In the genomic region with DNA sequence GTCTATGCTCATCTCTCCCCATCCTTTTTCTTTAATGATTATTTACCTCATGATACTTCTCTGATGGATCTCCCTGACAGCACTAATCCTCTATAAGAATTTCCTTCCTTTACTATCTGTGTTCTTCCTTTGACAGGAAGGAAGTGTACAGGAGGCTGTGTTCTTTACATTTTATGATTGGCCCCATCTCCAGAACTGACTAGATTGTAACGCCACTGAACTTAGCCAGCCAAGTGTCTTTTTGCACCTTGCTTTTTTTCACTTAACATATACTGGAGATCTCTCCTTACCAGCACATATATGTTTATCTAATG, we compare ENCODE assay signal across 16 cellular contexts. TPM values are rescaled to one million over a fixed set of nuclear protein-coding genes. Genes with fewer than 3 reads are reported as not detected.
DNase-seq lines count a peak whose midpoint lies in the region; ATAC-seq and TF ChIP-seq lines count a peak whose summit lies in the region.
"Had no signal": no experiment of that assay in that cellular context is flagged by ENCODE, and none has a peak within 500 bp of the region (broad histone marks: within the 10 kb centered on the region; RNA-seq: fewer than 3 reads in every experiment).

No MANE protein-coding gene starts in this region.

- peaks cover 5% of the 10 kb centered on the region for H3K79me2 ChIP-seq in hepatocyte

- H3K36me3 Mint-ChIP-seq in activated naive CD4-positive, alpha-beta T cell treated with anti-CD3 and anti-CD28 coated beads, Interleukin-2, amount 10 ng/mL, durations not matched to agents 7 days and 5 days, result no peaks in the 10 kb centered on the region

- H4K8ac ChIP-seq in neuronal stem cell (ENCODE audit: low read depth, low read length), result no peak overlapping the region

- H3K27ac ChIP-seq in A673 (ENCODE audit: low read depth, low read length, poor library complexity, severe bottlenecking) (peak overlapping the region; percentile 95), RWPE2 (ENCODE audit: poor library complexity, severe bottlenecking) (peak overlapping the region; percentile 28), hepatocyte (no peak overlapping the region), neuronal stem cell (replicated peaks; ENCODE audit: low read length) (no peak overlapping the region)
- H3K27ac ChIP-seq: C4-2B had no signal

- H2AFZ ChIP-seq in hepatocyte (no peak overlapping the region), neuronal stem cell (ENCODE audit: low read length) (peak overlapping the region; percentile 47)

- H2BK120ac ChIP-seq in neuronal stem cell (ENCODE audit: low read depth, low read length), result no peak overlapping the region

- H4K91ac ChIP-seq in neuronal stem cell (ENCODE audit: low read depth, low read length, poor library complexity), result no peak overlapping the region

- no peak overlapping the region for H3K23ac ChIP-seq in neuronal stem cell (ENCODE audit: low read depth, low read length, poor library complexity)

- H3K18ac ChIP-seq in neuronal stem cell (ENCODE audit: low read length), result no peak overlapping the region

- no peak overlapping the region for H2BK12ac ChIP-seq in neuronal stem cell (ENCODE audit: low read length)

- no peak overlapping the region for H2AK5ac ChIP-seq in neuronal stem cell (ENCODE audit: low read depth, low read length)

- peaks cover 46% of the 10 kb centered on the region for H3K4me1 ChIP-seq in A673 (ENCODE audit: insufficient read depth, low read length, poor library complexity, severe bottlenecking)
- H3K4me1 ChIP-seq in RWPE2 (ENCODE audit: insufficient read depth, poor library complexity, severe bottlenecking), result peaks cover 10% of the 10 kb centered on the region
- peaks cover 3% of the 10 kb centered on the region for H3K4me1 ChIP-seq in hepatocyte (ENCODE audit: insufficient read depth)
- H3K4me1 ChIP-seq in neuronal stem cell (ENCODE audit: control insufficient read depth in 2 of 2, insufficient read depth in 1 of 2, low read depth in 1 of 2, low read length in 2 of 2), result peaks cover 0 to 8% of the 10 kb centered on the region in 2 donors

- WGBS in hepatocyte (ENCODE audit: low lambda C conversion rate, missing lambda C conversion rate), result 50% methylated on average over 1 of the region's 1 CpG
- no CpG with 5 or more reads among the region's 1 CpG for WGBS in neuronal stem cell (ENCODE audit: extremely low coverage in 2 of 2, insufficient read length in 2 of 2, insufficient replicate concordance in 1 of 2), 2 donors

- CTCF ChIA-PET in A673 (lab: Charles Lee), result no interaction called here
- CTCF ChIA-PET in activated naive CD4-positive, alpha-beta T cell treated with anti-CD3 and anti-CD28 coated beads, Interleukin-2, amount 10 ng/mL, durations not matched to agents 7 days and 5 days (lab: Charles Lee), result interaction anchor here (1.3 kb wide), 1 partner anchor 22 kb away, joined by 3 read pairs; no protein-coding TSS in a partner anchor

- no TSS peak for BruUV-seq in A673 (replicated peaks; lab: Mats Ljungman, UMichigan)

- no peak overlapping the region for H2BK5ac ChIP-seq in neuronal stem cell (ENCODE audit: low read length)

- H4K20me1 ChIP-seq in hepatocyte (ENCODE audit: insufficient read depth, poor library complexity, severe bottlenecking), result no peaks in the 10 kb centered on the region

- no peaks in the 10 kb centered on the region for H3K9me2 ChIP-seq in hepatocyte (replicated peaks; ENCODE audit: insufficient read depth)

- H3K36me3 ChIP-seq in A673 (ENCODE audit: insufficient read depth, low read length, poor library complexity, severe bottlenecking) (no peaks in the 10 kb centered on the region), RWPE2 (ENCODE audit: low read depth) (no peaks in the 10 kb centered on the region), hepatocyte (replicated peaks; ENCODE audit: insufficient read depth, low read depth) (no peaks in the 10 kb centered on the region), neuronal stem cell (replicated peaks in 1 of 2; ENCODE audit: control insufficient read depth in 2 of 2, insufficient read depth in 2 of 2, low read length in 2 of 2) (no peaks in the 10 kb centered on the region)

- H3K79me1 ChIP-seq in neuronal stem cell (ENCODE audit: low read depth, low read length), result peaks cover 3% of the 10 kb centered on the region

- H3K9me3 Mint-ChIP-seq in activated naive CD4-positive, alpha-beta T cell treated with anti-CD3 and anti-CD28 coated beads, Interleukin-2, amount 10 ng/mL, durations not matched to agents 7 days and 5 days, result no peaks in the 10 kb centered on the region
- H3K9me3 Mint-ChIP-seq: HFFc6 had no signal

- peak overlapping the region; percentile 5 for H3K4me3 ChIP-seq in A673 (ENCODE audit: low read depth, low read length, poor library complexity, severe bottlenecking)
- no peak overlapping the region for H3K4me3 ChIP-seq in RWPE2 (ENCODE audit: severe bottlenecking)
- no peak overlapping the region for H3K4me3 ChIP-seq in hepatocyte
- H3K4me3 ChIP-seq in neuronal stem cell (ENCODE audit: low read length in 2 of 2), result no peak overlapping the region

- no peak for ATAC-seq in RWPE2 (ENCODE audit: low read depth)
- no peak for ATAC-seq in GM19035 (IDR thresholded peaks at IDR 0.05; ENCODE audit: unreplicated experiment)

- peak overlapping the region; percentile 46 for H3K4me2 ChIP-seq in hepatocyte
- H3K4me2 ChIP-seq in neuronal stem cell (ENCODE audit: insufficient read depth, low read length, poor library complexity, severe bottlenecking), result no peak overlapping the region

- H3K14ac ChIP-seq in neuronal stem cell (ENCODE audit: low read length), result no peak overlapping the region

- H3K4me3 Mint-ChIP-seq in activated naive CD4-positive, alpha-beta T cell treated with anti-CD3 and anti-CD28 coated beads, Interleukin-2, amount 10 ng/mL, durations not matched to agents 7 days and 5 days, result no peak overlapping the region
- H3K4me3 Mint-ChIP-seq: CD4-positive, alpha-beta memory T cell; HFFc6 had no signal

- TF ChIP-seq CTCF in A673 (conservative IDR thresholded peaks at IDR 0.05; ENCODE audit: low read depth, low read length) (no peak), RWPE2 (IDR thresholded peaks at IDR 0.05; ENCODE audit: poor library complexity, severe bottlenecking) (no peak), hepatocyte (IDR thresholded peaks at IDR 0.05; ENCODE audit: poor library complexity) (no peak)

- no peak overlapping the region for H2BK15ac ChIP-seq in neuronal stem cell (ENCODE audit: low read length)

- peaks cover 55% of the 10 kb centered on the region for H3K27me3 Mint-ChIP-seq in activated naive CD4-positive, alpha-beta T cell treated with anti-CD3 and anti-CD28 coated beads, Interleukin-2, amount 10 ng/mL, durations not matched to agents 7 days and 5 days

- no peak overlapping the region for H3K9ac ChIP-seq in neuronal stem cell (ENCODE audit: low read depth, low read length, poor library complexity)

- peaks cover 6% of the 10 kb centered on the region for H3K9me3 ChIP-seq in A673 (ENCODE audit: low read depth, low read length, poor library complexity, severe bottlenecking)
- H3K9me3 ChIP-seq in RWPE2 (ENCODE audit: severe bottlenecking), result no peaks in the 10 kb centered on the region
- H3K9me3 ChIP-seq in hepatocyte (ENCODE audit: low read depth), result no peaks in the 10 kb centered on the region
- H3K9me3 ChIP-seq in neuronal stem cell (replicated peaks in 1 of 2; ENCODE audit: control insufficient read depth in 2 of 2, insufficient read depth in 1 of 2, low read depth in 1 of 2, low read length in 2 of 2), result peaks cover 0 to 9% of the 10 kb centered on the region in 2 donors

- DNase-seq in A673 (ENCODE audit: low spot score) (peak; percentile 87), RWPE2 (ENCODE audit: low spot score) (no peak), hepatocyte (ENCODE audit: low spot score) (no peak), neuronal stem cell (ENCODE audit: low spot score) (no peak), NCI-H2107 treated with DMSO at 0.1 percent for 48 hours (lab: John Stamatoyannopoulos, UW; ENCODE audit: unreplicated experiment) (no peak), C1 segment of cervical spinal cord (lab: John Stamatoyannopoulos, UW) (no peak)
- no peak for DNase-seq in activated naive CD4-positive, alpha-beta T cell treated with anti-CD3 and anti-CD28 coated beads, Interleukin-2, amount 10 ng/mL, durations not matched to agents 7 days and 5 days
- DNase-seq: 8988T; ACHN; CD4-positive, alpha-beta memory T cell; DND-41; GF-D8; HCEC 1CT; HFFc6 had no signal

- POLR2A ChIA-PET in A673 (lab: Charles Lee; ENCODE audit: low non-redundant PET), result no interaction called here

- H3K27me3 ChIP-seq in A673 (replicated peaks; ENCODE audit: insufficient read depth, low read depth, low read length, poor library complexity) (no peaks in the 10 kb centered on the region), RWPE2 (ENCODE audit: insufficient read depth, poor library complexity, severe bottlenecking) (no peaks in the 10 kb centered on the region), hepatocyte (no peaks in the 10 kb centered on the region), neuronal stem cell (ENCODE audit: control insufficient read depth in 3 of 3, insufficient read depth in 3 of 3, low read depth in 1 of 3, low read length in 3 of 3) (peaks cover 0 to 8% (median 0%) of the 10 kb centered on the region in 3 experiments)

- intact Hi-C loops in A673 (cut with micrococcal nuclease; ENCODE audit: unreplicated experiment), result loop anchor here (1.0 to 5.0 kb wide), 2 partner anchors 47 to 305 kb away; no protein-coding TSS in a partner anchor

- peaks cover 2% of the 10 kb centered on the region for H3K4me1 Mint-ChIP-seq in activated naive CD4-positive, alpha-beta T cell treated with anti-CD3 and anti-CD28 coated beads, Interleukin-2, amount 10 ng/mL, durations not matched to agents 7 days and 5 days

- H3K27ac Mint-ChIP-seq in activated naive CD4-positive, alpha-beta T cell treated with anti-CD3 and anti-CD28 coated beads, Interleukin-2, amount 10 ng/mL, durations not matched to agents 7 days and 5 days, result no peak overlapping the region
- H3K27ac Mint-ChIP-seq: HFFc6 had no signal

- no peak overlapping the region for H3K4ac ChIP-seq in neuronal stem cell (ENCODE audit: low read length)

RNA-seq across cellular contexts. Expression of gene WWC2, which starts 3.9 kb away (rescaled TPM):
- 82.8 and 86.5 TPM in 2 replicates for total RNA-seq in A673 (2021)
- total RNA-seq in hepatocyte, result 24.7 and 28.6 TPM in 2 replicates
- 16.1 and 19.3 TPM in 2 replicates for polyA plus RNA-seq in hepatocyte
- polyA plus RNA-seq in neuronal stem cell (2013, experiment 1 of 2), result 24.2 TPM
- polyA plus RNA-seq in neuronal stem cell (2013, experiment 2 of 2), result 24.7 TPM

Comparison
In these comparisons a context has a peak if more than half of its experiments do, and no peak if none do; other contexts are left out.
1. H3K27ac ChIP-seq: peak in A673 (single experiment) and RWPE2 (single experiment); none in hepatocyte (single experiment) and neuronal stem cell (single experiment).